ENCODE assay signal across 31 cellular contexts in genomic region chrX:154476821-154477220, GRCh38. TPM values are rescaled to one million over a fixed set of nuclear protein-coding genes. Genes with fewer than 3 reads are reported as not detected.
A peak's percentile ranks its signal among the peaks of the same experiment; 100 is the strongest.
DNase-seq lines count a peak whose midpoint lies in the region; ATAC-seq, FAIRE-seq and TF ChIP-seq lines count a peak whose summit lies in the region.
"Had no signal": no experiment of that assay in that cellular context is flagged by ENCODE, and none has a peak within 500 bp of the region (broad histone marks: within the 10 kb centered on the region; RNA-seq: fewer than 3 reads in every experiment).

No MANE protein-coding gene starts in this region.

- H3K27me3 ChIP-seq in bronchial epithelial cell (ENCODE audit: control insufficient read depth, insufficient read depth, low read length) (no peaks in the 10 kb centered on the region), lower lobe of right lung (ENCODE audit: low read depth) (no peaks in the 10 kb centered on the region)
- H3K27me3 ChIP-seq: colonic mucosa, neural progenitor cell, right lobe of liver, transverse colon had no signal

- H3K36me3 Mint-ChIP-seq in activated CD4-positive, alpha-beta T cell treated with anti-CD3 and anti-CD28 coated beads, Interleukin-2, amount 10 ng/mL, durations not matched to agents 7 days and 5 days (ENCODE audit: low read depth) = peaks cover 2% of the 10 kb centered on the region
- H3K36me3 Mint-ChIP-seq in progenitor cell of endocrine pancreas (ENCODE audit: insufficient read depth) = peaks cover 2% of the 10 kb centered on the region

- ATAC-seq in lower lobe of right lung (no peak), HG02610 (IDR thresholded peaks at IDR 0.05; ENCODE audit: unreplicated experiment) (no peak)
- ATAC-seq: PC-3, right lobe of liver had no signal

- no peaks in the 10 kb centered on the region for H3K27me3 Mint-ChIP-seq in activated CD4-positive, alpha-beta T cell treated with anti-CD3 and anti-CD28 coated beads, Interleukin-2, amount 10 ng/mL, durations not matched to agents 7 days and 5 days
- no peaks in the 10 kb centered on the region for H3K27me3 Mint-ChIP-seq in progenitor cell of endocrine pancreas

- DNase-seq in activated CD4-positive, alpha-beta T cell treated with anti-CD3 and anti-CD28 coated beads, Interleukin-2, amount 10 ng/mL, durations not matched to agents 7 days and 5 days = no peak
- DNase-seq in activated CD4-positive, alpha-beta T cell treated with anti-CD3 and anti-CD28 coated beads, Interleukin-2, amount 50 U/mL, for 4 hours = no peak
- no peak for DNase-seq in bronchial epithelial cell (ENCODE audit: low read depth)
- no peak for DNase-seq in progenitor cell of endocrine pancreas (ENCODE audit: low spot score, unreplicated experiment)
- no peak for DNase-seq in lower lobe of right lung
- DNase-seq in AG08396 (ENCODE audit: low spot score) = no peak
- DNase-seq: ACHN; activated CD4-positive, alpha-beta T cell treated with anti-CD3 and anti-CD28 coated beads for 1 hour; activated gamma-delta T cell treated with Interleukin-2 at 50 U/mL for 16 hours; activated T-cell treated with anti-CD3 and anti-CD28 coated beads, Interleukin-2, amount 50 U/mL, for 24 hours; Caco-2; colonic mucosa; DMS79 treated with DMSO at 0.1 percent for 48 hours; effector CD8-positive, alpha-beta T cell; GF-D8; H7; head of caudate nucleus; NCI-H146; NCI-H2107; PC-3; right lobe of liver; stimulated activated CD4-positive, alpha-beta T cell treated with anti-CD3 and anti-CD28 coated beads, Interleukin-2, amount 100 ng/mL, for 48 hours; T-helper 1 cell; transverse colon had no signal

- H3K9me3 Mint-ChIP-seq in activated CD4-positive, alpha-beta T cell treated with anti-CD3 and anti-CD28 coated beads, Interleukin-2, amount 10 ng/mL, durations not matched to agents 7 days and 5 days = no peaks in the 10 kb centered on the region
- H3K9me3 Mint-ChIP-seq in progenitor cell of endocrine pancreas (ENCODE audit: low read depth) = no peaks in the 10 kb centered on the region
- H3K9me3 Mint-ChIP-seq: activated T-cell treated with anti-CD3 and anti-CD28 coated beads, Interleukin-2, amount 50 U/mL, for 24 hours had no signal

- H3K4me3 Mint-ChIP-seq in activated CD4-positive, alpha-beta T cell treated with anti-CD3 and anti-CD28 coated beads, Interleukin-2, amount 10 ng/mL, durations not matched to agents 7 days and 5 days = no peak overlapping the region
- H3K4me3 Mint-ChIP-seq in progenitor cell of endocrine pancreas (ENCODE audit: low read depth) = peak overlapping the region; percentile 31

- peak; percentile 93 for FAIRE-seq in bronchial epithelial cell (lab: Jason Lieb, UNC)
- FAIRE-seq: HTR-8/SVneo, TTC549 had no signal

- peaks cover 25% of the 10 kb centered on the region for H3K4me1 Mint-ChIP-seq in activated CD4-positive, alpha-beta T cell treated with anti-CD3 and anti-CD28 coated beads, Interleukin-2, amount 10 ng/mL, durations not matched to agents 7 days and 5 days
- no peaks in the 10 kb centered on the region for H3K4me1 Mint-ChIP-seq in progenitor cell of endocrine pancreas (ENCODE audit: low read depth)
- H3K4me1 Mint-ChIP-seq: neural progenitor cell had no signal

- TF ChIP-seq CTCF in bronchial epithelial cell (IDR thresholded peaks at IDR 0.05; ENCODE audit: insufficient read depth, low read length, severe bottlenecking) (no peak), progenitor cell of endocrine pancreas (IDR thresholded peaks at IDR 0.05; ENCODE audit: unreplicated experiment) (no peak), lower lobe of right lung (IDR thresholded peaks at IDR 0.05) (no peak)

- H3K9me3 ChIP-seq in lower lobe of right lung = no peaks in the 10 kb centered on the region
- H3K9me3 ChIP-seq: BLaER1, Caco-2, colonic mucosa, right lobe of liver, transverse colon had no signal

- no peak overlapping the region for H3K27ac ChIP-seq in lower lobe of right lung
- H3K27ac ChIP-seq: BLaER1, colonic mucosa, KMS-11, neural progenitor cell, right lobe of liver, transverse colon had no signal

- CTCF ChIA-PET in activated CD4-positive, alpha-beta T cell treated with anti-CD3 and anti-CD28 coated beads, Interleukin-2, amount 10 ng/mL, durations not matched to agents 7 days and 5 days (lab: Charles Lee) = interaction anchor here (0.6 to 1.5 kb wide), 3 partner anchors 12 to 75 kb away, joined by 3 to 6 read pairs (median 4); no protein-coding TSS in a partner anchor

- H3K4me3 ChIP-seq in bronchial epithelial cell (ENCODE audit: low read depth, low read length) (no peak overlapping the region), lower lobe of right lung (no peak overlapping the region)
- H3K4me3 ChIP-seq: BLaER1, colonic mucosa, neural progenitor cell, right lobe of liver, transverse colon had no signal

- peak overlapping the region; percentile 9 for H3K27ac Mint-ChIP-seq in activated CD4-positive, alpha-beta T cell treated with anti-CD3 and anti-CD28 coated beads, Interleukin-2, amount 10 ng/mL, durations not matched to agents 7 days and 5 days
- no peak overlapping the region for H3K27ac Mint-ChIP-seq in progenitor cell of endocrine pancreas
- H3K27ac Mint-ChIP-seq: activated T-cell treated with anti-CD3 and anti-CD28 coated beads, Interleukin-2, amount 50 U/mL, for 24 hours; neural progenitor cell had no signal

- POLR2A ChIA-PET in activated CD4-positive, alpha-beta T cell treated with anti-CD3 and anti-CD28 coated beads, Interleukin-2, amount 10 ng/mL, durations not matched to agents 7 days and 5 days (lab: Charles Lee) = no interaction called here

- intact Hi-C loops in lower lobe of right lung (cut with DNase I) = no loop called here

- peaks cover 9% of the 10 kb centered on the region for H3K36me3 ChIP-seq in bronchial epithelial cell (ENCODE audit: control insufficient read depth, insufficient read depth, low read length)
- H3K36me3 ChIP-seq in lower lobe of right lung = peaks cover 3% of the 10 kb centered on the region
- H3K36me3 ChIP-seq: colonic mucosa, neural progenitor cell, right lobe of liver, transverse colon had no signal

- peaks cover 8% of the 10 kb centered on the region for H3K4me1 ChIP-seq in lower lobe of right lung
- H3K4me1 ChIP-seq: Caco-2, colonic mucosa, neural progenitor cell, right lobe of liver had no signal

TF ChIP-seq in PFSK-1, 5 proteins besides CTCF, POLR2A, EP300 and RAD21:
- TF ChIP-seq POLR2AphosphoS5 (IDR thresholded peaks at IDR 0.05; ENCODE audit: low read depth, low read length) (0 out of 2 replicates have a peak, but pooled peaks have one; percentile 42), TAF1 (IDR thresholded peaks at IDR 0.05; ENCODE audit: borderline replicate concordance, insufficient read depth, low read length) (no peak)

RNA-seq across cellular contexts. Expression of gene LAGE3, which starts 2.3 kb away (rescaled TPM):
- 10 to 100 TPM; 43.2 to 47.9 TPM for total RNA-seq in activated CD4-positive, alpha-beta T cell treated with anti-CD3 and anti-CD28 coated beads, Interleukin-2, amount 10 ng/mL, durations not matched to agents 7 days and 5 days
- polyA plus RNA-seq in PFSK-1 (2012; ENCODE audit: insufficient read length, low read depth) = 70.3 TPM
- 7.2 and 14.7 TPM in 2 replicates for total RNA-seq in bronchial epithelial cell
- total RNA-seq in progenitor cell of endocrine pancreas = 12.8 and 13.5 TPM in 2 replicates
- total RNA-seq in lower lobe of right lung = 20.4 TPM

RNA-seq across cellular contexts. Expression of gene UBL4A, which starts 9.6 kb away (rescaled TPM):
- total RNA-seq in activated CD4-positive, alpha-beta T cell treated with anti-CD3 and anti-CD28 coated beads, Interleukin-2, amount 10 ng/mL, durations not matched to agents 7 days and 5 days = 10 to 100 TPM; 46.4 to 47.3 TPM
- polyA plus RNA-seq in PFSK-1 (2012; ENCODE audit: insufficient read length, low read depth) = 89.1 TPM
- 36.6 and 59.2 TPM in 2 replicates for total RNA-seq in bronchial epithelial cell
- 17.7 and 20.0 TPM in 2 replicates for total RNA-seq in progenitor cell of endocrine pancreas
- total RNA-seq in lower lobe of right lung = 34.0 TPM

RNA-seq across cellular contexts. Expression of gene SLC10A3, which starts 13.6 kb away (rescaled TPM):
- total RNA-seq in activated CD4-positive, alpha-beta T cell treated with anti-CD3 and anti-CD28 coated beads, Interleukin-2, amount 10 ng/mL, durations not matched to agents 7 days and 5 days = 10 to 100 TPM; 21.7 to 26.0 TPM
- polyA plus RNA-seq in PFSK-1 (2012; ENCODE audit: insufficient read length, low read depth) = 52.6 TPM
- total RNA-seq in bronchial epithelial cell (7.4 and 13.4 TPM in 2 replicates), progenitor cell of endocrine pancreas (10.4 and 10.9 TPM in 2 replicates), lower lobe of right lung (20.2 TPM)

RNA-seq across cellular contexts. Expression of gene PLXNA3, which starts 18.7 kb away (rescaled TPM):
- total RNA-seq in activated CD4-positive, alpha-beta T cell treated with anti-CD3 and anti-CD28 coated beads, Interleukin-2, amount 10 ng/mL, durations not matched to agents 7 days and 5 days = 10 to 100 TPM; 26.2 to 28.3 TPM
- polyA plus RNA-seq in PFSK-1 (2012; ENCODE audit: insufficient read length, low read depth) = 61.7 TPM
- total RNA-seq in bronchial epithelial cell = 6.1 and 8.7 TPM in 2 replicates
- total RNA-seq in progenitor cell of endocrine pancreas = 135 and 148 TPM in 2 replicates
- 49.0 TPM for total RNA-seq in lower lobe of right lung

RNA-seq across cellular contexts. Expression of gene FAM50A, which starts 32.9 kb away (rescaled TPM):
- total RNA-seq in activated CD4-positive, alpha-beta T cell treated with anti-CD3 and anti-CD28 coated beads, Interleukin-2, amount 10 ng/mL, durations not matched to agents 7 days and 5 days = 10 to 100 TPM; 54.3 to 66.9 TPM
- 430 TPM for polyA plus RNA-seq in PFSK-1 (2012; ENCODE audit: insufficient read length, low read depth)
- total RNA-seq in bronchial epithelial cell = 88.5 and 90.4 TPM in 2 replicates
- total RNA-seq in progenitor cell of endocrine pancreas = 65.8 and 66.7 TPM in 2 replicates
- 77.5 TPM for total RNA-seq in lower lobe of right lung
